Comparison of ENCODE assay signal across 8 cellular contexts in genomic region chr2:159124441-159124911, GRCh38.
A peak's percentile ranks its signal among the peaks of the same experiment; 100 is the strongest.
DNase-seq lines count a peak whose midpoint lies in the region; ATAC-seq and TF ChIP-seq lines count a peak whose summit lies in the region.

No MANE protein-coding gene starts in this region.

- H3K9me3 Mint-ChIP-seq in CD4-positive, alpha-beta T cell: no peaks in the 10 kb centered on the region
- H3K9me3 Mint-ChIP-seq in activated naive CD8-positive, alpha-beta T cell treated with anti-CD3 and anti-CD28 coated beads for 36 hours: no peaks in the 10 kb centered on the region
- H3K9me3 Mint-ChIP-seq in stimulated activated naive CD8-positive, alpha-beta T cell treated with anti-CD3 and anti-CD28 coated beads, Interleukin-15, amount 100 ng/mL, for 72 hours: no peaks in the 10 kb centered on the region

- H3K4me3 Mint-ChIP-seq in CD4-positive, alpha-beta T cell: no peak overlapping the region
- no peak overlapping the region for H3K4me3 Mint-ChIP-seq in activated naive CD8-positive, alpha-beta T cell treated with anti-CD3 and anti-CD28 coated beads for 36 hours
- H3K4me3 Mint-ChIP-seq in stimulated activated naive CD8-positive, alpha-beta T cell treated with anti-CD3 and anti-CD28 coated beads, Interleukin-15, amount 100 ng/mL, for 72 hours: no peak overlapping the region

- no peaks in the 10 kb centered on the region for H3K36me3 Mint-ChIP-seq in CD4-positive, alpha-beta T cell (ENCODE audit: low read depth)
- H3K36me3 Mint-ChIP-seq in activated naive CD8-positive, alpha-beta T cell treated with anti-CD3 and anti-CD28 coated beads for 36 hours: peaks cover 2% of the 10 kb centered on the region

- peak overlapping the region; percentile 81 for H3K27ac Mint-ChIP-seq in CD4-positive, alpha-beta T cell
- H3K27ac Mint-ChIP-seq in activated naive CD8-positive, alpha-beta T cell treated with anti-CD3 and anti-CD28 coated beads for 36 hours: peak overlapping the region; percentile 89
- H3K27ac Mint-ChIP-seq in stimulated activated naive CD8-positive, alpha-beta T cell treated with anti-CD3 and anti-CD28 coated beads, Interleukin-15, amount 100 ng/mL, for 72 hours: peak overlapping the region; percentile 91 to 94

- H3K9me3 ChIP-seq in CD4-positive, alpha-beta T cell (ENCODE audit: control insufficient read depth, low read length): no peaks in the 10 kb centered on the region

- ATAC-seq in CD4-positive, alpha-beta T cell (ENCODE audit: poor library complexity): peak; percentile 84
- ATAC-seq in stimulated activated naive CD8-positive, alpha-beta T cell treated with anti-CD3 and anti-CD28 coated beads, Interleukin-15, amount 100 ng/mL, for 72 hours: peak; percentile 71

- no peak for TF ChIP-seq CTCF in CD4-positive, alpha-beta T cell (IDR thresholded peaks at IDR 0.05)
- TF ChIP-seq CTCF in GM20000 (IDR thresholded peaks at IDR 0.05; ENCODE audit: extremely low read depth, missing control alignments): no peak

- no peaks in the 10 kb centered on the region for H3K27me3 ChIP-seq in CD4-positive, alpha-beta T cell (ENCODE audit: control insufficient read depth, insufficient read depth, low read length)

- H3K27me3 Mint-ChIP-seq in CD4-positive, alpha-beta T cell: no peaks in the 10 kb centered on the region
- no peaks in the 10 kb centered on the region for H3K27me3 Mint-ChIP-seq in activated naive CD8-positive, alpha-beta T cell treated with anti-CD3 and anti-CD28 coated beads for 36 hours
- no peaks in the 10 kb centered on the region for H3K27me3 Mint-ChIP-seq in stimulated activated naive CD8-positive, alpha-beta T cell treated with anti-CD3 and anti-CD28 coated beads, Interleukin-15, amount 100 ng/mL, for 72 hours

- H3K27ac ChIP-seq in CD4-positive, alpha-beta T cell (ENCODE audit: low read depth, low read length): no peak overlapping the region

- CTCF ChIA-PET in CD4-positive, alpha-beta T cell (lab: Charles Lee): no interaction called here

- peaks cover 25% of the 10 kb centered on the region for H3K4me1 Mint-ChIP-seq in CD4-positive, alpha-beta T cell (ENCODE audit: low read depth)
- peaks cover 15% of the 10 kb centered on the region for H3K4me1 Mint-ChIP-seq in activated naive CD8-positive, alpha-beta T cell treated with anti-CD3 and anti-CD28 coated beads for 36 hours
- H3K4me1 Mint-ChIP-seq in stimulated activated naive CD8-positive, alpha-beta T cell treated with anti-CD3 and anti-CD28 coated beads, Interleukin-15, amount 100 ng/mL, for 72 hours: peaks cover 17% of the 10 kb centered on the region

- POLR2A ChIA-PET in CD4-positive, alpha-beta T cell (lab: Charles Lee): interaction anchor here (0.7 to 1.7 kb wide), 4 partner anchors 16 to 588 kb away, joined by 3 to 5 read pairs (median 4); partner anchors contain the start of gene MARCHF7

- peak in 2 of 10 experiments; percentile 13 to 27 for DNase-seq in CD4-positive, alpha-beta T cell
- DNase-seq in M059J (ENCODE audit: low read depth): peak; percentile 95
- DNase-seq in activated naive CD8-positive, alpha-beta T cell treated with anti-CD3 and anti-CD28 coated beads for 36 hours: peak; percentile 10
- DNase-seq in iris pigment epithelial cell (ENCODE audit: low read depth): peak; percentile 96
- no peak for DNase-seq in stimulated activated naive CD8-positive, alpha-beta T cell treated with anti-CD3 and anti-CD28 coated beads, Interleukin-15, amount 100 ng/mL, for 72 hours
- no peak for DNase-seq in NCI-H1092 treated with DMSO at 0.1 percent for 48 hours (lab: John Stamatoyannopoulos, UW)
- no peak for DNase-seq in cerebellar nuclear complex (lab: John Stamatoyannopoulos, UW)
- no peak for DNase-seq in GM20000 (ENCODE audit: low spot score)

- intact Hi-C loops in CD4-positive, alpha-beta T cell (cut with DNase I, micrococcal nuclease): no loop called here

Comparison
In these comparisons a context has a peak if more than half of its experiments do, and no peak if none do; other contexts are left out.
1. DNase-seq: peak in M059J (single experiment), activated naive CD8-positive, alpha-beta T cell treated with anti-CD3 and anti-CD28 coated beads for 36 hours (single experiment) and iris pigment epithelial cell (single experiment); none in stimulated activated naive CD8-positive, alpha-beta T cell treated with anti-CD3 and anti-CD28 coated beads, Interleukin-15, amount 100 ng/mL, for 72 hours (0 of 2), NCI-H1092 treated with DMSO at 0.1 percent for 48 hours (single experiment), cerebellar nuclear complex (0 of 2) and GM20000 (single experiment).
2. Peak in every context shown above with its lines, with median percentiles within 50 percentile points of each other: H3K27ac Mint-ChIP-seq.